ENCODE assay signal across 18 cellular contexts in the genomic region with DNA sequence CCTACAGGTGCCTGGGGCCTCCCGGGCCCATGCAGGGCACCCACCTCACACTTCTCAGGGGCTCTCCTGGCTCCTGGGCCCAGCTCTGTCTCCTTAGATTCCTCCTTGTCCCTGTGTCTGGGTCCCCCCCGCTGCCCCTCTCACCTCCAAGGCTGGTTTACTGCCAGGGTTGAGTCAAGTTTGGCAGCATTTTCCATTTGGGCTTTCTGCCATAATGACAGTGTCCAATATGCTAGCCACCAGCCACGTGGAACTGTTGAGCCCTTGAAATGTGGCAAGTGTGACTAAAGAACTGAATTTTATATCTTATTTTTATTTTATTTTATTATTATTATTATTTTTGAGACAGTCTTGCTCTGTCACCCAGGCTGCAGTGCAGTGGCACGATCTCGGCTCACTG. TPM values are rescaled to one million over a fixed set of nuclear protein-coding genes. Genes with fewer than 3 reads are reported as not detected.
"Had no signal": no experiment of that assay in that cellular context is flagged by ENCODE, and none has a peak within 500 bp of the region (broad histone marks: within the 10 kb centered on the region; RNA-seq: fewer than 3 reads in every experiment).

No MANE protein-coding gene starts in this region.

- DNase-seq: activated CD4-positive, alpha-beta T cell treated with anti-CD3 and anti-CD28 coated beads for 48 hours; activated CD8-positive, alpha-beta memory T cell treated with anti-CD3 and anti-CD28 coated beads, Interleukin-2, amount 50 U/mL, for 48 hours; activated naive CD8-positive, alpha-beta T cell treated with anti-CD3 and anti-CD28 coated beads, Interleukin-2, amount 10 ng/mL, durations not matched to agents 7 days and 5 days; activated T-cell treated with anti-CD3 and anti-CD28 coated beads, Interleukin-2, amount 50 U/mL, for 72 hours; brain microvascular endothelial cell; cerebellar nuclear complex; effector memory CD4-positive, alpha-beta T cell; foreskin keratinocyte; kidney glomerular epithelial cell; mesendoderm; ovary; T-helper 2 cell had no signal

- H3K36me3 Mint-ChIP-seq: activated naive CD8-positive, alpha-beta T cell treated with anti-CD3 and anti-CD28 coated beads, Interleukin-2, amount 10 ng/mL, durations not matched to agents 7 days and 5 days; WTC11 had no signal

- H3K27me3 Mint-ChIP-seq: activated naive CD8-positive, alpha-beta T cell treated with anti-CD3 and anti-CD28 coated beads, Interleukin-2, amount 10 ng/mL, durations not matched to agents 7 days and 5 days; stimulated activated naive CD8-positive, alpha-beta T cell treated with anti-CD3 and anti-CD28 coated beads, Interleukin-15, Interleukin-2, amounts not matched to agents 100 ng/mL and 50 ng/mL, for 24 hours had no signal

- H3K4me3 Mint-ChIP-seq: activated naive CD8-positive, alpha-beta T cell treated with anti-CD3 and anti-CD28 coated beads, Interleukin-2, amount 10 ng/mL, durations not matched to agents 7 days and 5 days; dendritic cell treated with granulocyte-macrophage colony-stimulating factor and Interleukin-4, amounts not matched to agents 40 ng/mL and 50 ng/mL, for 4 days; stimulated activated naive CD8-positive, alpha-beta T cell treated with anti-CD3 and anti-CD28 coated beads, Interleukin-15, Interleukin-2, amounts not matched to agents 100 ng/mL and 50 ng/mL, for 24 hours; WTC11 had no signal

- H3K9me3 Mint-ChIP-seq: activated naive CD8-positive, alpha-beta T cell treated with anti-CD3 and anti-CD28 coated beads, Interleukin-2, amount 10 ng/mL, durations not matched to agents 7 days and 5 days; activated T-cell treated with anti-CD3 and anti-CD28 coated beads, Interleukin-2, amount 50 U/mL, for 72 hours; dendritic cell treated with granulocyte-macrophage colony-stimulating factor and Interleukin-4, amounts not matched to agents 40 ng/mL and 50 ng/mL, for 4 days; stimulated activated naive CD8-positive, alpha-beta T cell treated with anti-CD3 and anti-CD28 coated beads, Interleukin-15, Interleukin-2, amounts not matched to agents 100 ng/mL and 50 ng/mL, for 24 hours; WTC11 had no signal

- ATAC-seq: activated T-cell treated with anti-CD3 and anti-CD28 coated beads, Interleukin-2, amount 50 U/mL, for 72 hours; foreskin keratinocyte; sciatic nerve; WTC11 had no signal

- H3K27ac Mint-ChIP-seq: activated naive CD8-positive, alpha-beta T cell treated with anti-CD3 and anti-CD28 coated beads, Interleukin-2, amount 10 ng/mL, durations not matched to agents 7 days and 5 days; activated T-cell treated with anti-CD3 and anti-CD28 coated beads, Interleukin-2, amount 50 U/mL, for 72 hours; dendritic cell treated with granulocyte-macrophage colony-stimulating factor and Interleukin-4, amounts not matched to agents 40 ng/mL and 50 ng/mL, for 4 days; stimulated activated naive CD8-positive, alpha-beta T cell treated with anti-CD3 and anti-CD28 coated beads, Interleukin-15, Interleukin-2, amounts not matched to agents 100 ng/mL and 50 ng/mL, for 24 hours; WTC11 had no signal

RNA-seq across cellular contexts. Expression of a gene that starts 1.9 kb away (rescaled TPM):
- total RNA-seq: foreskin keratinocyte, temporal lobe, WTC11 had no signal

RNA-seq across cellular contexts. Expression of a gene that starts 11.0 kb away (rescaled TPM):
- total RNA-seq: activated T-cell treated with anti-CD3 and anti-CD28 coated beads, Interleukin-2, amount 50 U/mL, for 72 hours; foreskin keratinocyte; liver had no signal
